1 cellular context compared by ENCODE assay signal in the genomic region with DNA sequence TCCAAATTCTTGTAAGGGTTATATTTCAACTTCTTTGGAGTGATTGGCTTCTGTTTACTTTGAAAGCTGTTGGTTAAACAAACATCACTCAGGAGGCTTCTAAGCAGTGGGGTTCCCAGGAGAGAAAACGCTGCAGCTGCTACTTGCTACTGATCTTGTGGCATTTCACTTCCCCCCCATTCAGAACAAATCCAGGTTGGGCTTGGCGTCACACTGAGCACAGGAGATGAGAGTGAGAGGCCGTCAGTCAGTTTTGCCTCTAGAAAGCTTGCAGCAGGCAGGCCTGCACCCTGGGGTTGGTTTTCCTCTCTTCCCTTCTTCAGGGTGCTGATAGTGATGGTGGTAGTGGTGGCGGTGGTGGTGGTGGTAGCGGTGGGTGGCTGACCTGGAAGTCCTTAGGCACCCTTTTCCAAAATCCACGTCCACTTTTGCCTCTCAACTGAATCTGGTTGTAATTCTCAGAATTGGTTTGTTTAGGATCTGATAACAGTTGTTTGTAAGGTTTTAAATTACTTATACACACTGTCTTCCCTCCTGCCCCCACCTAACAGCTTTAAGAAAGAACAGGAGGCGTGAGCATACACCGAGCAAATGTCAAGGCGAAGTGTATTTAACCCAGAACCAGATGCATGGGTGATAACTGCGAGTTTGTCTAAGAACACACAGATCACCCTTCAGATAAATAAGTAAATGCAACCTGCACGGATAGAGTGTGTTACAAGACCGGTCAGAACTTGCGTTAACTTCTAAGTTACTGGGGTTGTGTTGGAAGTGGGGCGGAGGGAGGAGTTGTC.
TF ChIP-seq lines count a peak whose summit lies in the region.

No MANE protein-coding gene starts in this region.

TF ChIP-seq in HEK293, 187 proteins besides CTCF, POLR2A, EP300 and RAD21 (continued from another document and continues in another):
- TF ChIP-seq ZNF624 (tag by site-specific recombination; IDR thresholded peaks at IDR 0.05) (no peak), ZSCAN18 (tag by site-specific recombination; IDR thresholded peaks at IDR 0.05) (no peak), ZSCAN16 (tag by site-specific recombination; IDR thresholded peaks at IDR 0.05) (no peak), ZFP37 (tag by site-specific recombination; IDR thresholded peaks at IDR 0.05) (no peak), ZFP3 (tag by site-specific recombination; IDR thresholded peaks at IDR 0.05; ENCODE audit: low read depth) (no peak), ZNF18 (tag by site-specific recombination; IDR thresholded peaks at IDR 0.05) (peak; percentile 72), ZNF48 (tag by site-specific recombination; IDR thresholded peaks at IDR 0.05) (no peak), IKZF3 (tag by site-specific recombination; IDR thresholded peaks at IDR 0.05) (peak; percentile 16; the same call in 1 of the 2 replicates), ZSCAN30 (tag by site-specific recombination; IDR thresholded peaks at IDR 0.05) (peak; percentile 20; the same call in 1 of the 2 replicates), ZNF76 (tag by site-specific recombination; IDR thresholded peaks at IDR 0.05; ENCODE audit: borderline replicate concordance, low read depth) (no peak), ZNF114 (tag by site-specific recombination; IDR thresholded peaks at IDR 0.05) (no peak), ZNF768 (tag by site-specific recombination; IDR thresholded peaks at IDR 0.05) (no peak), ZNF112 (tag by site-specific recombination; IDR thresholded peaks at IDR 0.05) (no peak), ZNF140 (tag by site-specific recombination; IDR thresholded peaks at IDR 0.05) (no peak), ZNF146 (tag by site-specific recombination; IDR thresholded peaks at IDR 0.05) (no peak), ZXDB (tag by site-specific recombination; IDR thresholded peaks at IDR 0.05) (no peak), ZNF292 (tag by site-specific recombination; IDR thresholded peaks at IDR 0.05; ENCODE audit: borderline replicate concordance, low read depth) (no peak), SP2 (tag by site-specific recombination; IDR thresholded peaks at IDR 0.05) (no peak), ZNF354C (tag by site-specific recombination; IDR thresholded peaks at IDR 0.05; ENCODE audit: borderline replicate concordance, low read depth) (no peak), ZNF239 (tag by site-specific recombination; IDR thresholded peaks at IDR 0.05) (no peak), OSR2 (tag by site-specific recombination; IDR thresholded peaks at IDR 0.05) (peak; percentile 99), ZNF214 (tag by site-specific recombination; IDR thresholded peaks at IDR 0.05; ENCODE audit: borderline replicate concordance) (no peak), OVOL3 (tag by site-specific recombination; IDR thresholded peaks at IDR 0.05) (no peak), ZNF302 (tag by site-specific recombination; IDR thresholded peaks at IDR 0.05; ENCODE audit: low read depth) (no peak), ZNF341 (tag by site-specific recombination; IDR thresholded peaks at IDR 0.05; ENCODE audit: low read depth) (peak; percentile 62), ZNF473 (tag by site-specific recombination; IDR thresholded peaks at IDR 0.05) (no peak), ZBTB21 (tag by site-specific recombination; IDR thresholded peaks at IDR 0.05) (no peak), KLF17 (tag by site-specific recombination; IDR thresholded peaks at IDR 0.05) (0 out of 2 replicates have a peak, but pooled peaks have one; percentile 13), ZNF549 (tag by site-specific recombination; IDR thresholded peaks at IDR 0.05) (no peak), ZNF221 (tag by site-specific recombination; IDR thresholded peaks at IDR 0.05; ENCODE audit: borderline replicate concordance) (no peak), ZBTB1 (tag by site-specific recombination; IDR thresholded peaks at IDR 0.05) (no peak), ZNF629 (tag by site-specific recombination; IDR thresholded peaks at IDR 0.05) (peak; percentile 72), ZNF513 (tag by site-specific recombination; IDR thresholded peaks at IDR 0.05) (no peak), ZNF792 (tag by site-specific recombination; IDR thresholded peaks at IDR 0.05) (no peak), ZNF366 (tag by site-specific recombination; conservative IDR thresholded peaks at IDR 0.05) (peak; percentile 46; the same call in 1 of the 2 replicates), ZNF621 (tag by site-specific recombination; IDR thresholded peaks at IDR 0.05) (no peak), ZNF169 (tag by site-specific recombination; IDR thresholded peaks at IDR 0.05) (no peak), FEZF1 (tag by site-specific recombination; IDR thresholded peaks at IDR 0.05) (peak; percentile 72), ZNF510 (tag by site-specific recombination; IDR thresholded peaks at IDR 0.05; ENCODE audit: insufficient replicate concordance) (no peak), MEIS1 (CRISPR knock-in tag; IDR thresholded peaks at IDR 0.05; ENCODE audit: borderline replicate concordance) (no peak), HOXC10 (CRISPR knock-in tag; IDR thresholded peaks at IDR 0.05) (no peak), SALL2 (tag by site-specific recombination; IDR thresholded peaks at IDR 0.05; ENCODE audit: borderline replicate concordance) (no peak), ZNF324 (tag by site-specific recombination; IDR thresholded peaks at IDR 0.05) (no peak)
- TF ChIP-seq, protein P1, sequence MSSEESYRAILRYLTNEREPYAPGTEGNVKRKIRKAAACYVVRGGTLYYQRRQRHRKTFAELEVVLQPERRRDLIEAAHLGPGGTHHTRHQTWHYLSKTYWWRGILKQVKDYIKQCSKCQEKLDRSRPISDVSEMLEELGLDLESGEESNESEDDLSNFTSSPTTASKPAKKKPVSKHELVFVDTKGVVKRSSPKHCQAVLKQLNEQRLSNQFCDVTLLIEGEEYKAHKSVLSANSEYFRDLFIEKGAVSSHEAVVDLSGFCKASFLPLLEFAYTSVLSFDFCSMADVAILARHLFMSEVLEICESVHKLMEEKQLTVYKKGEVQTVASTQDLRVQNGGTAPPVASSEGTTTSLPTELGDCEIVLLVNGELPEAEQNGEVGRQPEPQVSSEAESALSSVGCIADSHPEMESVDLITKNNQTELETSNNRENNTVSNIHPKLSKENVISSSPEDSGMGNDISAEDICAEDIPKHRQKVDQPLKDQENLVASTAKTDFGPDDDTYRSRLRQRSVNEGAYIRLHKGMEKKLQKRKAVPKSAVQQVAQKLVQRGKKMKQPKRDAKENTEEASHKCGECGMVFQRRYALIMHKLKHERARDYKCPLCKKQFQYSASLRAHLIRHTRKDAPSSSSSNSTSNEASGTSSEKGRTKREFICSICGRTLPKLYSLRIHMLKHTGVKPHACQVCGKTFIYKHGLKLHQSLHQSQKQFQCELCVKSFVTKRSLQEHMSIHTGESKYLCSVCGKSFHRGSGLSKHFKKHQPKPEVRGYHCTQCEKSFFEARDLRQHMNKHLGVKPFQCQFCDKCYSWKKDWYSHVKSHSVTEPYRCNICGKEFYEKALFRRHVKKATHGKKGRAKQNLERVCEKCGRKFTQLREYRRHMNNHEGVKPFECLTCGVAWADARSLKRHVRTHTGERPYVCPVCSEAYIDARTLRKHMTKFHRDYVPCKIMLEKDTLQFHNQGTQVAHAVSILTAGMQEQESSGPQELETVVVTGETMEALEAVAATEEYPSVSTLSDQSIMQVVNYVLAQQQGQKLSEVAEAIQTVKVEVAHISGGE (tag by site-specific recombination; conservative IDR thresholded peaks at IDR 0.05; ENCODE audit: low read depth), result no peak
- TF ChIP-seq, protein P2, sequence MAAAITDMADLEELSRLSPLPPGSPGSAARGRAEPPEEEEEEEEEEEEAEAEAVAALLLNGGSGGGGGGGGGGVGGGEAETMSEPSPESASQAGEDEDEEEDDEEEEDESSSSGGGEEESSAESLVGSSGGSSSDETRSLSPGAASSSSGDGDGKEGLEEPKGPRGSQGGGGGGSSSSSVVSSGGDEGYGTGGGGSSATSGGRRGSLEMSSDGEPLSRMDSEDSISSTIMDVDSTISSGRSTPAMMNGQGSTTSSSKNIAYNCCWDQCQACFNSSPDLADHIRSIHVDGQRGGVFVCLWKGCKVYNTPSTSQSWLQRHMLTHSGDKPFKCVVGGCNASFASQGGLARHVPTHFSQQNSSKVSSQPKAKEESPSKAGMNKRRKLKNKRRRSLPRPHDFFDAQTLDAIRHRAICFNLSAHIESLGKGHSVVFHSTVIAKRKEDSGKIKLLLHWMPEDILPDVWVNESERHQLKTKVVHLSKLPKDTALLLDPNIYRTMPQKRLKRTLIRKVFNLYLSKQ (tag by site-specific recombination; IDR thresholded peaks at IDR 0.05; ENCODE audit: borderline replicate concordance), result no peak
- TF ChIP-seq, protein P3, sequence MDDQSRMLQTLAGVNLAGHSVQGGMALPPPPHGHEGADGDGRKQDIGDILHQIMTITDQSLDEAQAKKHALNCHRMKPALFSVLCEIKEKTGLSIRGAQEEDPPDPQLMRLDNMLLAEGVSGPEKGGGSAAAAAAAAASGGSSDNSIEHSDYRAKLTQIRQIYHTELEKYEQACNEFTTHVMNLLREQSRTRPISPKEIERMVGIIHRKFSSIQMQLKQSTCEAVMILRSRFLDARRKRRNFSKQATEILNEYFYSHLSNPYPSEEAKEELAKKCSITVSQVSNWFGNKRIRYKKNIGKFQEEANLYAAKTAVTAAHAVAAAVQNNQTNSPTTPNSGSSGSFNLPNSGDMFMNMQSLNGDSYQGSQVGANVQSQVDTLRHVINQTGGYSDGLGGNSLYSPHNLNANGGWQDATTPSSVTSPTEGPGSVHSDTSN (CRISPR knock-in tag; IDR thresholded peaks at IDR 0.05), result no peak
- TF ChIP-seq, protein P4, sequence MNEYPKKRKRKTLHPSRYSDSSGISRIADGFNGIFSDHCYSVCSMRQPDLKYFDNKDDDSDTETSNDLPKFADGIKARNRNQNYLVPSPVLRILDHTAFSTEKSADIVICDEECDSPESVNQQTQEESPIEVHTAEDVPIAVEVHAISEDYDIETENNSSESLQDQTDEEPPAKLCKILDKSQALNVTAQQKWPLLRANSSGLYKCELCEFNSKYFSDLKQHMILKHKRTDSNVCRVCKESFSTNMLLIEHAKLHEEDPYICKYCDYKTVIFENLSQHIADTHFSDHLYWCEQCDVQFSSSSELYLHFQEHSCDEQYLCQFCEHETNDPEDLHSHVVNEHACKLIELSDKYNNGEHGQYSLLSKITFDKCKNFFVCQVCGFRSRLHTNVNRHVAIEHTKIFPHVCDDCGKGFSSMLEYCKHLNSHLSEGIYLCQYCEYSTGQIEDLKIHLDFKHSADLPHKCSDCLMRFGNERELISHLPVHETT (tag by site-specific recombination; IDR thresholded peaks at IDR 0.05), result no peak
- TF ChIP-seq, protein P5, sequence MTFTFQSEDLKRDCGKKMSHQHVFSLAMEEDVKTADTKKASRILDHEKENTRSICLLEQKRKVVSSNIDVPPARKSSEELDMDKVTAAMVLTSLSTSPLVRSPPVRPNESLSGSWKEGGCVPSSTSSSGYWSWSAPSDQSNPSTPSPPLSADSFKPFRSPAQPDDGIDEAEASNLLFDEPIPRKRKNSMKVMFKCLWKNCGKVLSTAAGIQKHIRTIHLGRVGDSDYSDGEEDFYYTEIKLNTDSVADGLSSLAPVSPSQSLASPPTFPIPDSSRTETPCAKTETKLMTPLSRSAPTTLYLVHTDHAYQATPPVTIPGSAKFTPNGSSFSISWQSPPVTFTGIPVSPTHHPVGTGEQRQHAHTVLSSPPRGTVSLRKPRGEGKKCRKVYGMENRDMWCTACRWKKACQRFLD (tag by site-specific recombination; IDR thresholded peaks at IDR 0.05), result no peak
- TF ChIP-seq, protein P6, sequence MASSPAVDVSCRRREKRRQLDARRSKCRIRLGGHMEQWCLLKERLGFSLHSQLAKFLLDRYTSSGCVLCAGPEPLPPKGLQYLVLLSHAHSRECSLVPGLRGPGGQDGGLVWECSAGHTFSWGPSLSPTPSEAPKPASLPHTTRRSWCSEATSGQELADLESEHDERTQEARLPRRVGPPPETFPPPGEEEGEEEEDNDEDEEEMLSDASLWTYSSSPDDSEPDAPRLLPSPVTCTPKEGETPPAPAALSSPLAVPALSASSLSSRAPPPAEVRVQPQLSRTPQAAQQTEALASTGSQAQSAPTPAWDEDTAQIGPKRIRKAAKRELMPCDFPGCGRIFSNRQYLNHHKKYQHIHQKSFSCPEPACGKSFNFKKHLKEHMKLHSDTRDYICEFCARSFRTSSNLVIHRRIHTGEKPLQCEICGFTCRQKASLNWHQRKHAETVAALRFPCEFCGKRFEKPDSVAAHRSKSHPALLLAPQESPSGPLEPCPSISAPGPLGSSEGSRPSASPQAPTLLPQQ (tag by site-specific recombination; IDR thresholded peaks at IDR 0.05), result peak; percentile 47
